Comparison of ENCODE assay signal across 8 cellular contexts in the genomic region with DNA sequence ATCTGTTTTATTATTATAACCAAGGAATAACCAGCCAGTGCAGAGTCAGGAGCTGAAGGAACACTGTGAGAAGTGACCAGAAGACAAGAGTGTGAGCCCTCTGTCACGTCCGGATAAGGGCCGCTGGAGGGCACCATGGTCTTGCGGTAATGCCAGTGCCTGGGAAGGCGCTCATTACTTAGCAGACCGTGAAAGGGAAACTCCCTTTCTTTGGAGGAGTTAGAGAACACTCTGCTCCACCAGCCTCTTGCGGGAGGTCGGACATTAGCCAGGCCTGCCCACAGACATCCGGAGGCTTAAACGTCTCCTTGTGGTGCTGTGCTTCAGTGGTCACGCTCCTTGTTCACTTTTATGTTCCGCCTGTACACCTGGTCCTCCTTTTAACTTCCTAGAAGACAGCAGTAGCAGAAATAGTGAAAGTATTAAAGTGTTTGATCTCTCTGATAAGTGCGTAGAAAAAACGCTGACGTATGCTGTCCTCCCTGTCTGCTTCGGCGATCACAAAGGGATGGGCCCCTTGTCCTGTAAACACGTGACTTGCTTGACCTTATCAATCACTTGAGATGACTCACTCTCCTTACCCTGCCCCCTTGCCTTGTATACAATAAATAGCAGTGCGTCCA.
DNase-seq lines count a peak whose midpoint lies in the region; TF ChIP-seq lines count a peak whose summit lies in the region.

No MANE protein-coding gene starts in this region.

- in situ Hi-C loops in Caki2 (cut with HindIII; ENCODE audit: low pct_unique_long_range_greater_than_20kb, low sequenced_read_pairs), result no loop called here

- intact Hi-C loops in dendritic cell treated with granulocyte-macrophage colony-stimulating factor and Interleukin-4, amounts not matched to agents 40 ng/mL and 50 ng/mL, for 4 days (cut with micrococcal nuclease), result no loop called here

- no peaks in the 10 kb centered on the region for H3K4me1 Mint-ChIP-seq in dendritic cell treated with granulocyte-macrophage colony-stimulating factor and Interleukin-4, amounts not matched to agents 40 ng/mL and 50 ng/mL, for 4 days (ENCODE audit: low read depth)
- H3K4me1 Mint-ChIP-seq in nephron, result peaks cover 17% of the 10 kb centered on the region

- no peaks in the 10 kb centered on the region for H3K27me3 ChIP-seq in effector memory CD4-positive, alpha-beta T cell (replicated peaks; ENCODE audit: control insufficient read depth, insufficient read depth, low read length, poor library complexity, severe bottlenecking)

- H3K36me3 ChIP-seq in effector memory CD4-positive, alpha-beta T cell (ENCODE audit: control insufficient read depth, insufficient read depth, low read length), result no peaks in the 10 kb centered on the region

- no peak overlapping the region for H3K27ac Mint-ChIP-seq in dendritic cell treated with granulocyte-macrophage colony-stimulating factor and Interleukin-4, amounts not matched to agents 40 ng/mL and 50 ng/mL, for 4 days
- peak overlapping the region; percentile 13 to 48 (median 35) for H3K27ac Mint-ChIP-seq in nephron

- TF ChIP-seq CTCF in nephron (IDR thresholded peaks at IDR 0.05; ENCODE audit: unreplicated experiment in 3 of 3), result peak in 1 of 3 experiments; percentile 31

- no peaks in the 10 kb centered on the region for H3K9me3 Mint-ChIP-seq in dendritic cell treated with granulocyte-macrophage colony-stimulating factor and Interleukin-4, amounts not matched to agents 40 ng/mL and 50 ng/mL, for 4 days
- H3K9me3 Mint-ChIP-seq in nephron, result peaks cover 3% of the 10 kb centered on the region

- no peak overlapping the region for H3K4me3 ChIP-seq in effector memory CD4-positive, alpha-beta T cell (ENCODE audit: insufficient read depth, low read depth, low read length, poor library complexity, severe bottlenecking)

- H3K9me3 ChIP-seq in effector memory CD4-positive, alpha-beta T cell (ENCODE audit: control insufficient read depth, low read length), result no peaks in the 10 kb centered on the region

- DNase-seq in Caki2 (ENCODE audit: low read depth) (peak; percentile 93), HT-29 (ENCODE audit: low spot score) (peak; percentile 63), NCI-H2029 treated with DMSO at 0.1 percent for 48 hours (lab: John Stamatoyannopoulos, UW) (no peak), NCI-H1092 treated with DMSO at 0.1 percent for 48 hours (lab: John Stamatoyannopoulos, UW) (no peak)
- no peak for DNase-seq in effector memory CD4-positive, alpha-beta T cell
- DNase-seq in stimulated activated CD4-positive, alpha-beta T cell treated with anti-CD3 and anti-CD28 coated beads, Interleukin-4, amount 100 ng/mL, for 24 hours, result no peak

- H3K4me3 Mint-ChIP-seq in dendritic cell treated with granulocyte-macrophage colony-stimulating factor and Interleukin-4, amounts not matched to agents 40 ng/mL and 50 ng/mL, for 4 days, result peak overlapping the region; percentile 27
- peak overlapping the region in 1 of 3 experiments; percentile 4 for H3K4me3 Mint-ChIP-seq in nephron

- H3K27ac ChIP-seq in effector memory CD4-positive, alpha-beta T cell (ENCODE audit: insufficient read depth, low read length, poor library complexity, severe bottlenecking), result no peak overlapping the region

- H3K4me1 ChIP-seq in effector memory CD4-positive, alpha-beta T cell (ENCODE audit: control insufficient read depth, insufficient read depth, low read length, poor library complexity, severe bottlenecking), result no peaks in the 10 kb centered on the region

- H3K27me3 Mint-ChIP-seq in dendritic cell treated with granulocyte-macrophage colony-stimulating factor and Interleukin-4, amounts not matched to agents 40 ng/mL and 50 ng/mL, for 4 days, result no peaks in the 10 kb centered on the region
- peaks cover 4% of the 10 kb centered on the region for H3K27me3 Mint-ChIP-seq in nephron (ENCODE audit: low read depth)

- no peaks in the 10 kb centered on the region for H3K36me3 Mint-ChIP-seq in dendritic cell treated with granulocyte-macrophage colony-stimulating factor and Interleukin-4, amounts not matched to agents 40 ng/mL and 50 ng/mL, for 4 days (ENCODE audit: low read depth)
- H3K36me3 Mint-ChIP-seq in nephron (ENCODE audit: low read depth), result peaks cover 3% of the 10 kb centered on the region

Comparison
In these comparisons a context has a peak if more than half of its experiments do, and no peak if none do; other contexts are left out.
1. DNase-seq: peak in Caki2 (single experiment) and HT-29 (single experiment); none in NCI-H2029 treated with DMSO at 0.1 percent for 48 hours (single experiment), effector memory CD4-positive, alpha-beta T cell (0 of 3), NCI-H1092 treated with DMSO at 0.1 percent for 48 hours (single experiment) and stimulated activated CD4-positive, alpha-beta T cell treated with anti-CD3 and anti-CD28 coated beads, Interleukin-4, amount 100 ng/mL, for 24 hours (single experiment).